In the genomic region with DNA sequence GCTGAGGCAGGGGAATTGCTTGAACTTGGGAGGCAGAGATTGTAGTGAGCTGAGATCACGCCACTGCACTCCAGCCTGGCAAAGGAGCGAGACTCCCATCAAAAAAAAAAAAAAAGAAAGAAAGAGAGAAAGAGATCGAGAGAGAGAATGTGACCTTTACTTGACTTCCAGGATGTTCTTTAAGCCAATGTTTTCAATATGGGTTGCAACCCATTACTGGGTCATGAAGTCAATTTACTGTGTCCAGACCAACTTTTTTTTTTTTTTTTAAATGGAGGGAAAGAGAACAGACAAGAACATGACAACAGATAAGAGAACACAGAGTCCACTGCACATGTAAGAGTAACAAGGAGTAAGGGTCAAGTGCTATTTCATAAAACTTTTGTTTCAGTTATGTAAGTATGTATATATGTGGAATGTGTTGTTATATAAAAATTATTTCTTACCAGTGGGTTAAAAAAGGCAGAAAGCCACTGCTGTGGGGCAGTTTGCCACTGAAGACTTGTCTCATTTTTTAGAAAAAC, we compare ENCODE assay signal across 1 cellular context.
TF ChIP-seq lines count a peak whose summit lies in the region.

No MANE protein-coding gene starts in this region.

TF ChIP-seq in H1, 55 proteins besides CTCF, POLR2A, EP300 and RAD21:
- no peak for TF ChIP-seq CBX8 (IDR thresholded peaks at IDR 0.05; ENCODE audit: borderline replicate concordance, low read depth, low read length)
- TF ChIP-seq, protein P1, sequence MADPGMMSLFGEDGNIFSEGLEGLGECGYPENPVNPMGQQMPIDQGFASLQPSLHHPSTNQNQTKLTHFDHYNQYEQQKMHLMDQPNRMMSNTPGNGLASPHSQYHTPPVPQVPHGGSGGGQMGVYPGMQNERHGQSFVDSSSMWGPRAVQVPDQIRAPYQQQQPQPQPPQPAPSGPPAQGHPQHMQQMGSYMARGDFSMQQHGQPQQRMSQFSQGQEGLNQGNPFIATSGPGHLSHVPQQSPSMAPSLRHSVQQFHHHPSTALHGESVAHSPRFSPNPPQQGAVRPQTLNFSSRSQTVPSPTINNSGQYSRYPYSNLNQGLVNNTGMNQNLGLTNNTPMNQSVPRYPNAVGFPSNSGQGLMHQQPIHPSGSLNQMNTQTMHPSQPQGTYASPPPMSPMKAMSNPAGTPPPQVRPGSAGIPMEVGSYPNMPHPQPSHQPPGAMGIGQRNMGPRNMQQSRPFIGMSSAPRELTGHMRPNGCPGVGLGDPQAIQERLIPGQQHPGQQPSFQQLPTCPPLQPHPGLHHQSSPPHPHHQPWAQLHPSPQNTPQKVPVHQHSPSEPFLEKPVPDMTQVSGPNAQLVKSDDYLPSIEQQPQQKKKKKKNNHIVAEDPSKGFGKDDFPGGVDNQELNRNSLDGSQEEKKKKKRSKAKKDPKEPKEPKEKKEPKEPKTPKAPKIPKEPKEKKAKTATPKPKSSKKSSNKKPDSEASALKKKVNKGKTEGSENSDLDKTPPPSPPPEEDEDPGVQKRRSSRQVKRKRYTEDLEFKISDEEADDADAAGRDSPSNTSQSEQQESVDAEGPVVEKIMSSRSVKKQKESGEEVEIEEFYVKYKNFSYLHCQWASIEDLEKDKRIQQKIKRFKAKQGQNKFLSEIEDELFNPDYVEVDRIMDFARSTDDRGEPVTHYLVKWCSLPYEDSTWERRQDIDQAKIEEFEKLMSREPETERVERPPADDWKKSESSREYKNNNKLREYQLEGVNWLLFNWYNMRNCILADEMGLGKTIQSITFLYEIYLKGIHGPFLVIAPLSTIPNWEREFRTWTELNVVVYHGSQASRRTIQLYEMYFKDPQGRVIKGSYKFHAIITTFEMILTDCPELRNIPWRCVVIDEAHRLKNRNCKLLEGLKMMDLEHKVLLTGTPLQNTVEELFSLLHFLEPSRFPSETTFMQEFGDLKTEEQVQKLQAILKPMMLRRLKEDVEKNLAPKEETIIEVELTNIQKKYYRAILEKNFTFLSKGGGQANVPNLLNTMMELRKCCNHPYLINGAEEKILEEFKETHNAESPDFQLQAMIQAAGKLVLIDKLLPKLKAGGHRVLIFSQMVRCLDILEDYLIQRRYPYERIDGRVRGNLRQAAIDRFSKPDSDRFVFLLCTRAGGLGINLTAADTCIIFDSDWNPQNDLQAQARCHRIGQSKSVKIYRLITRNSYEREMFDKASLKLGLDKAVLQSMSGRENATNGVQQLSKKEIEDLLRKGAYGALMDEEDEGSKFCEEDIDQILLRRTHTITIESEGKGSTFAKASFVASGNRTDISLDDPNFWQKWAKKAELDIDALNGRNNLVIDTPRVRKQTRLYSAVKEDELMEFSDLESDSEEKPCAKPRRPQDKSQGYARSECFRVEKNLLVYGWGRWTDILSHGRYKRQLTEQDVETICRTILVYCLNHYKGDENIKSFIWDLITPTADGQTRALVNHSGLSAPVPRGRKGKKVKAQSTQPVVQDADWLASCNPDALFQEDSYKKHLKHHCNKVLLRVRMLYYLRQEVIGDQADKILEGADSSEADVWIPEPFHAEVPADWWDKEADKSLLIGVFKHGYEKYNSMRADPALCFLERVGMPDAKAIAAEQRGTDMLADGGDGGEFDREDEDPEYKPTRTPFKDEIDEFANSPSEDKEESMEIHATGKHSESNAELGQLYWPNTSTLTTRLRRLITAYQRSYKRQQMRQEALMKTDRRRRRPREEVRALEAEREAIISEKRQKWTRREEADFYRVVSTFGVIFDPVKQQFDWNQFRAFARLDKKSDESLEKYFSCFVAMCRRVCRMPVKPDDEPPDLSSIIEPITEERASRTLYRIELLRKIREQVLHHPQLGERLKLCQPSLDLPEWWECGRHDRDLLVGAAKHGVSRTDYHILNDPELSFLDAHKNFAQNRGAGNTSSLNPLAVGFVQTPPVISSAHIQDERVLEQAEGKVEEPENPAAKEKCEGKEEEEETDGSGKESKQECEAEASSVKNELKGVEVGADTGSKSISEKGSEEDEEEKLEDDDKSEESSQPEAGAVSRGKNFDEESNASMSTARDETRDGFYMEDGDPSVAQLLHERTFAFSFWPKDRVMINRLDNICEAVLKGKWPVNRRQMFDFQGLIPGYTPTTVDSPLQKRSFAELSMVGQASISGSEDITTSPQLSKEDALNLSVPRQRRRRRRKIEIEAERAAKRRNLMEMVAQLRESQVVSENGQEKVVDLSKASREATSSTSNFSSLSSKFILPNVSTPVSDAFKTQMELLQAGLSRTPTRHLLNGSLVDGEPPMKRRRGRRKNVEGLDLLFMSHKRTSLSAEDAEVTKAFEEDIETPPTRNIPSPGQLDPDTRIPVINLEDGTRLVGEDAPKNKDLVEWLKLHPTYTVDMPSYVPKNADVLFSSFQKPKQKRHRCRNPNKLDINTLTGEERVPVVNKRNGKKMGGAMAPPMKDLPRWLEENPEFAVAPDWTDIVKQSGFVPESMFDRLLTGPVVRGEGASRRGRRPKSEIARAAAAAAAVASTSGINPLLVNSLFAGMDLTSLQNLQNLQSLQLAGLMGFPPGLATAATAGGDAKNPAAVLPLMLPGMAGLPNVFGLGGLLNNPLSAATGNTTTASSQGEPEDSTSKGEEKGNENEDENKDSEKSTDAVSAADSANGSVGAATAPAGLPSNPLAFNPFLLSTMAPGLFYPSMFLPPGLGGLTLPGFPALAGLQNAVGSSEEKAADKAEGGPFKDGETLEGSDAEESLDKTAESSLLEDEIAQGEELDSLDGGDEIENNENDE (IDR thresholded peaks at IDR 0.05; ENCODE audit: insufficient replicate concordance, low read length) = no peak
